In genomic region chr22:28791841-28792490, GRCh38 we compare ENCODE assay signal across 10 cellular contexts. TPM values are rescaled to one million over a fixed set of nuclear protein-coding genes. Genes with fewer than 3 reads are reported as not detected.
DNase-seq lines count a peak whose midpoint lies in the region; ATAC-seq, FAIRE-seq and TF ChIP-seq lines count a peak whose summit lies in the region.
"Had no signal": no experiment of that assay in that cellular context is flagged by ENCODE, and none has a peak within 500 bp of the region (broad histone marks: within the 10 kb centered on the region; RNA-seq: fewer than 3 reads in every experiment).

No MANE protein-coding gene starts in this region.

- CTCF ChIA-PET in SK-N-SH (lab: Yijun Ruan, JAX), result interaction anchor here (0.7 to 1.8 kb wide), 2 partner anchors 16 to 249 kb away, joined by 3 to 4 read pairs; no protein-coding TSS in a partner anchor

- no peak overlapping the region for H3K4me3 ChIP-seq in SK-N-SH (ENCODE audit: low read depth in 2 of 2, low read length in 1 of 2)
- H3K4me3 ChIP-seq in neuronal stem cell (ENCODE audit: low read length in 2 of 2), result no peak overlapping the region

- H3K9me2 ChIP-seq in SK-N-SH, result no peaks in the 10 kb centered on the region

- TF ChIP-seq CTCF in SK-N-SH (IDR thresholded peaks at IDR 0.05), result no peak

- H3K4me1 ChIP-seq in SK-N-SH (ENCODE audit: control insufficient read depth in 1 of 2, insufficient read depth in 2 of 2, low read depth in 1 of 2, low read length in 1 of 2), result peaks cover 0 to 2% of the 10 kb centered on the region in 2 experiments; a peak in 1 of 4 replicates
- H3K4me1 ChIP-seq in neuronal stem cell (ENCODE audit: control insufficient read depth in 2 of 2, insufficient read depth in 1 of 2, low read depth in 1 of 2, low read length in 2 of 2), result no peaks in the 10 kb centered on the region

- H3K4me2 ChIP-seq in SK-N-SH (no peak overlapping the region), neuronal stem cell (ENCODE audit: insufficient read depth, low read length, poor library complexity, severe bottlenecking) (no peak overlapping the region)

- H4K20me1 ChIP-seq in SK-N-SH (ENCODE audit: insufficient read depth), result peaks cover 32% of the 10 kb centered on the region

- H3K9ac ChIP-seq in SK-N-SH (no peak overlapping the region), neuronal stem cell (ENCODE audit: low read depth, low read length, poor library complexity) (no peak overlapping the region)

- FAIRE-seq in urothelium cell line (lab: Jason Lieb, UNC), result no peak
- FAIRE-seq: astrocyte had no signal

- H3K4ac ChIP-seq in neuronal stem cell (ENCODE audit: low read length), result no peak overlapping the region

- H3K79me1 ChIP-seq in neuronal stem cell (ENCODE audit: low read depth, low read length), result no peaks in the 10 kb centered on the region

- H3K9me3 ChIP-seq in SK-N-SH (no peaks in the 10 kb centered on the region), neuronal stem cell (replicated peaks in 1 of 2; ENCODE audit: control insufficient read depth in 2 of 2, insufficient read depth in 1 of 2, low read depth in 1 of 2, low read length in 2 of 2) (peaks cover 2 to 6% of the 10 kb centered on the region in 2 donors)

- peak; percentile 24 for ATAC-seq in SK-N-SH treated with all-trans-retinoic acid at 6 μM for 48 hours
- peak; percentile 63 for ATAC-seq in HG02938 (IDR thresholded peaks at IDR 0.05; ENCODE audit: unreplicated experiment)
- peak; percentile 73 for ATAC-seq in stimulated activated memory B cell treated with anti-CD40 and anti-IgM and Interleukin-4, amounts not matched to agents 10 μg/mL and 1 μg/mL and 100 μg/mL, for 72 hours

- no peaks in the 10 kb centered on the region for H3K27me3 Mint-ChIP-seq in stimulated activated memory B cell treated with anti-CD40 and anti-IgM and Interleukin-4, amounts not matched to agents 10 μg/mL and 1 μg/mL and 100 μg/mL, for 72 hours

- no peak overlapping the region for H2BK5ac ChIP-seq in neuronal stem cell (ENCODE audit: low read length)

- H3K27me3 ChIP-seq in SK-N-SH (ENCODE audit: insufficient read depth) (no peaks in the 10 kb centered on the region), neuronal stem cell (ENCODE audit: control insufficient read depth in 3 of 3, insufficient read depth in 3 of 3, low read depth in 1 of 3, low read length in 3 of 3) (no peaks in the 10 kb centered on the region)

- H4K91ac ChIP-seq in neuronal stem cell (ENCODE audit: low read depth, low read length, poor library complexity), result no peak overlapping the region

- TF ChIP-seq RAD21 in SK-N-SH (IDR thresholded peaks at IDR 0.05; ENCODE audit: low read length), result no peak

- H3K27ac ChIP-seq in SK-N-SH (ENCODE audit: low read depth in 2 of 2, low read length in 1 of 2) (no peak overlapping the region), neuronal stem cell (replicated peaks; ENCODE audit: low read length) (no peak overlapping the region)

- H2BK120ac ChIP-seq in neuronal stem cell (ENCODE audit: low read depth, low read length), result no peak overlapping the region

- TF ChIP-seq EP300 in SK-N-SH (IDR thresholded peaks at IDR 0.05; ENCODE audit: borderline replicate concordance in 1 of 2, low read depth in 1 of 2, low read length in 1 of 2), result no peak

- peak overlapping the region; percentile 59 for H3K27ac Mint-ChIP-seq in stimulated activated memory B cell treated with anti-CD40 and anti-IgM and Interleukin-4, amounts not matched to agents 10 μg/mL and 1 μg/mL and 100 μg/mL, for 72 hours

- no peak overlapping the region for H2BK12ac ChIP-seq in neuronal stem cell (ENCODE audit: low read length)

- H2AFZ ChIP-seq in SK-N-SH (ENCODE audit: low read depth) (no peak overlapping the region), neuronal stem cell (ENCODE audit: low read length) (no peak overlapping the region)

- 73% methylated on average over 3 of the region's 3 CpGs for WGBS in SK-N-SH (ENCODE audit: low lambda C conversion rate)
- no CpG with 5 or more reads among the region's 3 CpGs for WGBS in neuronal stem cell (ENCODE audit: extremely low coverage in 2 of 2, insufficient read length in 2 of 2, insufficient replicate concordance in 1 of 2), 2 donors

- no peak overlapping the region for H2AK5ac ChIP-seq in neuronal stem cell (ENCODE audit: low read depth, low read length)

- H3K4me1 Mint-ChIP-seq in stimulated activated memory B cell treated with anti-CD40 and anti-IgM and Interleukin-4, amounts not matched to agents 10 μg/mL and 1 μg/mL and 100 μg/mL, for 72 hours, result peaks cover 75% of the 10 kb centered on the region

- POLR2A ChIA-PET in SK-N-SH (lab: Yijun Ruan, JAX), result interaction anchor here (0.6 to 1.2 kb wide), 3 partner anchors 36 to 249 kb away, joined by 3 to 5 read pairs (median 3); no protein-coding TSS in a partner anchor

- no peak overlapping the region for H3K4me3 Mint-ChIP-seq in stimulated activated memory B cell treated with anti-CD40 and anti-IgM and Interleukin-4, amounts not matched to agents 10 μg/mL and 1 μg/mL and 100 μg/mL, for 72 hours

- H3K18ac ChIP-seq in neuronal stem cell (ENCODE audit: low read length), result no peak overlapping the region

- DNase-seq in SK-N-SH, result no peak
- peak; percentile 84 for DNase-seq in SHP77 treated with DMSO at 0.1 percent for 48 hours (lab: John Stamatoyannopoulos, UW)
- DNase-seq in neuronal stem cell (ENCODE audit: low spot score), result no peak
- DNase-seq in NCI-H1417 treated with DMSO at 0.1 percent for 48 hours (lab: John Stamatoyannopoulos, UW), result no peak
- DNase-seq in urothelium cell line (ENCODE audit: low spot score), result no peak
- DNase-seq: stimulated activated naive CD4-positive, alpha-beta T cell treated with Interleukin-2 at 50 U/mL for 16 hours had no signal

- H3K9me3 Mint-ChIP-seq in stimulated activated memory B cell treated with anti-CD40 and anti-IgM and Interleukin-4, amounts not matched to agents 10 μg/mL and 1 μg/mL and 100 μg/mL, for 72 hours, result no peaks in the 10 kb centered on the region

- no peak overlapping the region for H4K8ac ChIP-seq in neuronal stem cell (ENCODE audit: low read depth, low read length)

- peaks cover 38% of the 10 kb centered on the region for H3K79me2 ChIP-seq in SK-N-SH (ENCODE audit: insufficient read depth)

- H3K14ac ChIP-seq in neuronal stem cell (ENCODE audit: low read length), result no peak overlapping the region

- H3K36me3 ChIP-seq in SK-N-SH (replicated peaks in 1 of 2; ENCODE audit: control insufficient read depth in 1 of 2, insufficient read depth in 2 of 2, low read length in 1 of 2), result peaks cover 54 to 56% of the 10 kb centered on the region in 2 experiments
- H3K36me3 ChIP-seq in neuronal stem cell (replicated peaks in 1 of 2; ENCODE audit: control insufficient read depth in 2 of 2, insufficient read depth in 2 of 2, low read length in 2 of 2), result peaks cover 20 to 79% of the 10 kb centered on the region in 2 donors

- H3K23ac ChIP-seq in neuronal stem cell (ENCODE audit: low read depth, low read length, poor library complexity), result no peak overlapping the region

- H3F3A ChIP-seq in SK-N-SH (replicated peaks; ENCODE audit: insufficient read depth), result peaks cover 59% of the 10 kb centered on the region

- H2BK15ac ChIP-seq in neuronal stem cell (ENCODE audit: low read length), result no peak overlapping the region

- peaks cover 54% of the 10 kb centered on the region for H3K36me3 Mint-ChIP-seq in stimulated activated memory B cell treated with anti-CD40 and anti-IgM and Interleukin-4, amounts not matched to agents 10 μg/mL and 1 μg/mL and 100 μg/mL, for 72 hours

TF ChIP-seq in SK-N-SH treated with all-trans-retinoic acid at 6 μM for 48 hours, 23 proteins besides CTCF, POLR2A, EP300 and RAD21:
- TF ChIP-seq OSR1 (CRISPR knock-in tag; IDR thresholded peaks at IDR 0.05) (no peak), ZNF565 (CRISPR knock-in tag; conservative IDR thresholded peaks at IDR 0.05; ENCODE audit: low read depth) (no peak), RARB (CRISPR knock-in tag; IDR thresholded peaks at IDR 0.05) (no peak), ARNTL (CRISPR knock-in tag; IDR thresholded peaks at IDR 0.05; ENCODE audit: borderline replicate concordance, low read depth) (no peak), ZC3H10 (CRISPR knock-in tag; IDR thresholded peaks at IDR 0.05) (no peak)

TF ChIP-seq in SK-N-SH, 30 proteins besides CTCF, POLR2A, EP300 and RAD21 (continues in another document):
- TF ChIP-seq FOSL2 (IDR thresholded peaks at IDR 0.05; ENCODE audit: borderline replicate concordance, low read depth) (no peak), POLR2AphosphoS5 (IDR thresholded peaks at IDR 0.05; ENCODE audit: low read depth, low read length) (no peak), TEAD4 (IDR thresholded peaks at IDR 0.05; ENCODE audit: borderline replicate concordance, insufficient read depth) (no peak), CHD2 (IDR thresholded peaks at IDR 0.05; ENCODE audit: low read length, partially characterized antibody) (no peak), TCF12 (IDR thresholded peaks at IDR 0.05) (no peak), PBX3 (IDR thresholded peaks at IDR 0.05) (no peak), SMC3 (IDR thresholded peaks at IDR 0.05; ENCODE audit: low read depth, low read length) (no peak)

RNA-seq across cellular contexts. Expression of gene XBP1, which starts 8.4 kb away (rescaled TPM):
- 55.6 and 67.6 TPM in 2 replicates for polyA plus RNA-seq in SK-N-SH (2012; rRNA removed)
- polyA plus RNA-seq in SK-N-SH (2012; cell fraction: cytosol; rRNA removed), result 54.5 and 55.5 TPM in 2 replicates
- polyA plus RNA-seq in SK-N-SH (2012; cell fraction: nucleus; rRNA removed), result 59.8 and 81.9 TPM in 2 replicates
- 47.9 TPM for polyA plus RNA-seq in neuronal stem cell (2013, experiment 1 of 2)
- 46.0 TPM for polyA plus RNA-seq in neuronal stem cell (2013, experiment 2 of 2)

RNA-seq across cellular contexts. Expression of gene CCDC117, which starts 19.5 kb away (rescaled TPM):
- polyA plus RNA-seq in SK-N-SH (2012; rRNA removed), result 4.2 and 4.5 TPM in 2 replicates
- 6.3 and 7.3 TPM in 2 replicates for polyA plus RNA-seq in SK-N-SH (2012; cell fraction: cytosol; rRNA removed)
- polyA plus RNA-seq in SK-N-SH (2012; cell fraction: nucleus; rRNA removed), result 3.4 and 4.6 TPM in 2 replicates
- polyA plus RNA-seq in neuronal stem cell (2013, experiment 1 of 2), result 32.5 TPM
- 33.6 TPM for polyA plus RNA-seq in neuronal stem cell (2013, experiment 2 of 2)

RNA-seq across cellular contexts. Expression of gene HSCB, which starts 50.1 kb away (rescaled TPM):
- polyA plus RNA-seq in SK-N-SH (2012; rRNA removed), result 19.1 and 19.9 TPM in 2 replicates
- 25.8 and 30.4 TPM in 2 replicates for polyA plus RNA-seq in SK-N-SH (2012; cell fraction: cytosol; rRNA removed)
- polyA plus RNA-seq in SK-N-SH (2012; cell fraction: nucleus; rRNA removed), result 6.6 and 9.1 TPM in 2 replicates
- polyA plus RNA-seq in neuronal stem cell (2013, experiment 1 of 2), result 16.8 TPM
- 16.6 TPM for polyA plus RNA-seq in neuronal stem cell (2013, experiment 2 of 2)

RNA-seq across cellular contexts. Expression of gene CHEK2, which starts 50.3 kb away (rescaled TPM):
- 12.0 and 20.7 TPM in 2 replicates for polyA plus RNA-seq in SK-N-SH (2012; rRNA removed)
- 11.1 and 11.3 TPM in 2 replicates for polyA plus RNA-seq in SK-N-SH (2012; cell fraction: cytosol; rRNA removed)
- polyA plus RNA-seq in SK-N-SH (2012; cell fraction: nucleus; rRNA removed), result 45.3 and 54.0 TPM in 2 replicates
- polyA plus RNA-seq in neuronal stem cell (2013, experiment 1 of 2), result 28.1 TPM
- polyA plus RNA-seq in neuronal stem cell (2013, experiment 2 of 2), result 30.7 TPM
